Comparison of ENCODE assay signal across 9 cellular contexts in the genomic region with DNA sequence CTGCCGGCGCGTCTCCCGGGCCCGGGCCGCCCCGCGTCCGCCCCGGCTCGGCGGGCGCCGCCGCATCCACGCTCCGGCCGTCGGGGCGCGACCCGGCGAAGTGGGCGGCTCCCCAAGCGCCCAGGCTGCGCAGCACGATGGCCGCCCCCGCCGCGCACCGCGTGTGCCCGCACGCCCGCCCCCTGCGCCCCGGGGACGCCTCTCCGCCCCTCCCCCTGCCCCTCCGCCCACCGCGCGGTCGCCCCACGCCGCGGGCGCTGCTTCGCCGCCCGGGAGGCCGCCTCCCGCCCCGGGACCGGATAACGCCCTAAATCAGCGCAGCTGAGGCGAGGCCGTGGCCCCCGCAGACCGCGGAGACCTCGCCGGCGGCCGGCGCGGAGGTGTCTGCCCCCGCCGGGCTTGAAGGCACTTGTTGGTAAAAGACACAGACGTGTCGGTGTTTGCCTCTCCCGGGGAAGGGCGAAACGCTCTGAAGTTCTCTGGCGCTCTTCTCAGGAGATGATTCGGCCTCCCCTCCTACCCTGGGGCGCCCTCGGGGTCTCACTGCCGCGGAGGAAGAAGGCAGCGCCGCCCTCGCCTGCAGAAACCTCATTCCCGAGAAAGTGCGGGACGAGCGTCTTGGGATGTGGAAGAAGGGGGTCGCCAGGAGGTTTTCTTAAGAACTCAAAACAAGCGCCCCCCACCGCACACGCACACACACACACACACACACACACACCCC. TPM values are rescaled to one million over a fixed set of nuclear protein-coding genes. Genes with fewer than 3 reads are reported as not detected.
DNase-seq lines count a peak whose midpoint lies in the region; ATAC-seq and TF ChIP-seq lines count a peak whose summit lies in the region.
"Had no signal": no experiment of that assay in that cellular context is flagged by ENCODE, and none has a peak within 500 bp of the region (broad histone marks: within the 10 kb centered on the region; RNA-seq: fewer than 3 reads in every experiment).

A gene with protein sequence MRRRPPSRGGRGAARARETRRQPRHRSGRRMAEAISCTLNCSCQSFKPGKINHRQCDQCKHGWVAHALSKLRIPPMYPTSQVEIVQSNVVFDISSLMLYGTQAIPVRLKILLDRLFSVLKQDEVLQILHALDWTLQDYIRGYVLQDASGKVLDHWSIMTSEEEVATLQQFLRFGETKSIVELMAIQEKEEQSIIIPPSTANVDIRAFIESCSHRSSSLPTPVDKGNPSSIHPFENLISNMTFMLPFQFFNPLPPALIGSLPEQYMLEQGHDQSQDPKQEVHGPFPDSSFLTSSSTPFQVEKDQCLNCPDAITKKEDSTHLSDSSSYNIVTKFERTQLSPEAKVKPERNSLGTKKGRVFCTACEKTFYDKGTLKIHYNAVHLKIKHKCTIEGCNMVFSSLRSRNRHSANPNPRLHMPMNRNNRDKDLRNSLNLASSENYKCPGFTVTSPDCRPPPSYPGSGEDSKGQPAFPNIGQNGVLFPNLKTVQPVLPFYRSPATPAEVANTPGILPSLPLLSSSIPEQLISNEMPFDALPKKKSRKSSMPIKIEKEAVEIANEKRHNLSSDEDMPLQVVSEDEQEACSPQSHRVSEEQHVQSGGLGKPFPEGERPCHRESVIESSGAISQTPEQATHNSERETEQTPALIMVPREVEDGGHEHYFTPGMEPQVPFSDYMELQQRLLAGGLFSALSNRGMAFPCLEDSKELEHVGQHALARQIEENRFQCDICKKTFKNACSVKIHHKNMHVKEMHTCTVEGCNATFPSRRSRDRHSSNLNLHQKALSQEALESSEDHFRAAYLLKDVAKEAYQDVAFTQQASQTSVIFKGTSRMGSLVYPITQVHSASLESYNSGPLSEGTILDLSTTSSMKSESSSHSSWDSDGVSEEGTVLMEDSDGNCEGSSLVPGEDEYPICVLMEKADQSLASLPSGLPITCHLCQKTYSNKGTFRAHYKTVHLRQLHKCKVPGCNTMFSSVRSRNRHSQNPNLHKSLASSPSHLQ (minus strand): TSS at position 102 of the 721 bp plus-strand sequence. CDS start 36 bp downstream, at position 66.

- no peaks in the 10 kb centered on the region for H3K79me2 ChIP-seq in parathyroid adenoma

- H3K27ac Mint-ChIP-seq in CD4-positive, alpha-beta memory T cell, result no peak within 1 kb of the TSS

- peaks cover 0 to 7% (median 0%) of the 10 kb centered on the region in 8 donors for H3K9me3 Mint-ChIP-seq in CD4-positive, alpha-beta memory T cell

- peaks cover 21% of the 10 kb centered on the region for H3K27me3 ChIP-seq in CD4-positive, alpha-beta memory T cell (ENCODE audit: insufficient read depth, low read length)
- H3K27me3 ChIP-seq in SJSA1 (replicated peaks) (no peaks in the 10 kb centered on the region), parathyroid adenoma (ENCODE audit: control insufficient read depth, insufficient read depth, low read length) (no peaks in the 10 kb centered on the region)

- peak within 1 kb of the TSS; percentile 60 for H2AFZ ChIP-seq in parathyroid adenoma

- no peak within 1 kb of the TSS for H3K4me3 ChIP-seq in CD4-positive, alpha-beta memory T cell (ENCODE audit: low read length in 2 of 2)
- H3K4me3 ChIP-seq in SJSA1, result peak within 1 kb of the TSS; percentile 66
- peak within 1 kb of the TSS; percentile 73 for H3K4me3 ChIP-seq in fibroblast of pulmonary artery (replicated peaks; ENCODE audit: low read depth, low read length)
- peak within 1 kb of the TSS; percentile 41 for H3K4me3 ChIP-seq in parathyroid adenoma (ENCODE audit: low read depth, low read length)

- no peaks in the 10 kb centered on the region for H3K36me3 ChIP-seq in CD4-positive, alpha-beta memory T cell (ENCODE audit: insufficient read depth, low read length)
- peaks cover 8% of the 10 kb centered on the region for H3K36me3 ChIP-seq in SJSA1
- no peaks in the 10 kb centered on the region for H3K36me3 ChIP-seq in parathyroid adenoma (ENCODE audit: control insufficient read depth, insufficient read depth, low read length)

- H3K9ac ChIP-seq in parathyroid adenoma, result no peak within 1 kb of the TSS
- H3K9ac ChIP-seq: KMS-11 had no signal

- H3K27ac ChIP-seq in CD4-positive, alpha-beta memory T cell (ENCODE audit: low read depth, low read length), result no peak within 1 kb of the TSS
- H3K27ac ChIP-seq in SJSA1 (peak within 1 kb of the TSS; percentile 92), parathyroid adenoma (no peak within 1 kb of the TSS)
- H3K27ac ChIP-seq: KMS-11 had no signal

- peak within 1 kb of the TSS; percentile 15 to 69 (median 62) for H3K4me3 Mint-ChIP-seq in CD4-positive, alpha-beta memory T cell

- intact Hi-C loops in CD4-positive, alpha-beta memory T cell (cut with micrococcal nuclease), result no loop called here

- peaks cover 0 to 18% (median 12%) of the 10 kb centered on the region in 4 donors for H3K4me1 Mint-ChIP-seq in CD4-positive, alpha-beta memory T cell

- ATAC-seq in GM21515 (IDR thresholded peaks at IDR 0.05; ENCODE audit: unreplicated experiment), result no peak

- no peak for DNase-seq in CD4-positive, alpha-beta memory T cell
- peak; percentile 56 to 64 for DNase-seq in SJSA1 (ENCODE audit: low read depth in 1 of 2, low spot score in 2 of 2)
- DNase-seq in fibroblast of pulmonary artery (ENCODE audit: low read depth), result peak; percentile 31
- DNase-seq in cerebellum (ENCODE audit: low spot score), result no peak
- DNase-seq in GM19238 (ENCODE audit: insufficient read length, low spot score), result no peak
- no peak for DNase-seq in NCI-H187 treated with DMSO at 0.1 percent for 48 hours (lab: John Stamatoyannopoulos, UW)

- H3K36me3 Mint-ChIP-seq in CD4-positive, alpha-beta memory T cell, result no peaks in the 10 kb centered on the region

- no peaks in the 10 kb centered on the region for H3K9me3 ChIP-seq in CD4-positive, alpha-beta memory T cell (ENCODE audit: control insufficient read depth in 1 of 2, low read length in 2 of 2)
- no peaks in the 10 kb centered on the region for H3K9me3 ChIP-seq in SJSA1 (replicated peaks)
- H3K9me3 ChIP-seq in parathyroid adenoma (ENCODE audit: control insufficient read depth, low read length), result no peaks in the 10 kb centered on the region

- H3K4me2 ChIP-seq in parathyroid adenoma (ENCODE audit: low read length), result peak within 1 kb of the TSS; percentile 58
- H3K4me2 ChIP-seq: KMS-11 had no signal

- POLR2A ChIA-PET in CD4-positive, alpha-beta memory T cell (lab: Charles Lee; ENCODE audit: partially characterized antibody), result no interaction called here

- CTCF ChIA-PET in CD4-positive, alpha-beta memory T cell (lab: Charles Lee; ENCODE audit: partially characterized antibody), result no interaction called here

- peaks cover 39 to 41% of the 10 kb centered on the region in 2 donors for H3K27me3 Mint-ChIP-seq in CD4-positive, alpha-beta memory T cell

- no peaks in the 10 kb centered on the region for H3K4me1 ChIP-seq in CD4-positive, alpha-beta memory T cell (ENCODE audit: insufficient read depth, low read length)
- H3K4me1 ChIP-seq in SJSA1 (replicated peaks) (peaks cover 55% of the 10 kb centered on the region), parathyroid adenoma (no peaks in the 10 kb centered on the region)

- TF ChIP-seq CTCF in fibroblast of pulmonary artery (IDR thresholded peaks at IDR 0.05; ENCODE audit: low read length, missing control alignments), result no peak
- TF ChIP-seq CTCF in parathyroid adenoma (IDR thresholded peaks at IDR 0.05), result no peak

RNA-seq across cellular contexts. Expression of the gene that starts here (rescaled TPM):
- not detected for total RNA-seq in CD4-positive, alpha-beta memory T cell
- polyA plus RNA-seq in CD4-positive, alpha-beta memory T cell, result not detected
- total RNA-seq in SJSA1 (2014; rRNA removed; shearing (Covaris generic)), result 10.5 and 12.1 TPM in 2 replicates
- total RNA-seq in cerebellum, result 0.18 TPM

Comparison
In these comparisons a context has a peak if more than half of its experiments do, and no peak if none do; other contexts are left out.
1. DNase-seq: peak in SJSA1 (2 of 2) and fibroblast of pulmonary artery (single experiment); none in CD4-positive, alpha-beta memory T cell (0 of 5), cerebellum (single experiment), GM19238 (single experiment) and NCI-H187 treated with DMSO at 0.1 percent for 48 hours (single experiment).
2. H3K4me3 ChIP-seq: peak in SJSA1 (single experiment), fibroblast of pulmonary artery (single experiment) and parathyroid adenoma (single experiment); none in CD4-positive, alpha-beta memory T cell (0 of 2).